17 cellular contexts compared by ENCODE assay signal in genomic region chr18:13549879-13550231, GRCh38.
DNase-seq lines count a peak whose midpoint lies in the region; ATAC-seq and TF ChIP-seq lines count a peak whose summit lies in the region.
"Had no signal": no experiment of that assay in that cellular context is flagged by ENCODE, and none has a peak within 500 bp of the region (broad histone marks: within the 10 kb centered on the region; RNA-seq: fewer than 3 reads in every experiment).

No MANE protein-coding gene starts in this region.

- no peak for TF ChIP-seq POLR2A in stomach (IDR thresholded peaks at IDR 0.05)

- H3F3A ChIP-seq in DOHH2 (ENCODE audit: control insufficient read depth, insufficient read depth): no peaks in the 10 kb centered on the region

- peaks cover 2% of the 10 kb centered on the region for H3K36me3 Mint-ChIP-seq in T-helper 17 cell (ENCODE audit: low read depth)
- no peaks in the 10 kb centered on the region for H3K36me3 Mint-ChIP-seq in mesothelial cell of epicardium
- H3K36me3 Mint-ChIP-seq: neural progenitor cell had no signal

- no peaks in the 10 kb centered on the region for H3K79me2 ChIP-seq in DOHH2 (ENCODE audit: control insufficient read depth, low read length)

- H3K27ac ChIP-seq in DOHH2 (ENCODE audit: low read depth, low read length): peak overlapping the region; percentile 43
- H3K27ac ChIP-seq in stomach: peak overlapping the region in 4 of 5 donors; percentile 11 to 74 (median 59)
- H3K27ac ChIP-seq: neural progenitor cell had no signal

- H3K27me3 ChIP-seq in DOHH2 (ENCODE audit: control insufficient read depth, low read length) (no peaks in the 10 kb centered on the region), stomach (no peaks in the 10 kb centered on the region)
- H3K27me3 ChIP-seq: neural progenitor cell had no signal

- H3K9me3 Mint-ChIP-seq in mesothelial cell of epicardium: no peaks in the 10 kb centered on the region
- H3K9me3 Mint-ChIP-seq: effector memory CD8-positive, alpha-beta T cell; neural progenitor cell had no signal

- H3K27ac Mint-ChIP-seq in T-helper 17 cell (peak overlapping the region; percentile 14), mesothelial cell of epicardium (peak overlapping the region; percentile 2)
- H3K27ac Mint-ChIP-seq: effector memory CD8-positive, alpha-beta T cell; neural progenitor cell had no signal

- H3K4me2 ChIP-seq in DOHH2 (ENCODE audit: low read length): peak overlapping the region; percentile 61
- H3K4me2 ChIP-seq: neural progenitor cell had no signal

- WGBS in stomach, 5 donors: 22 to 37% (median 27%) methylated on average over 5 of the region's 5 CpGs

- H3K36me3 ChIP-seq in DOHH2 (ENCODE audit: control insufficient read depth, low read length): no peaks in the 10 kb centered on the region
- H3K36me3 ChIP-seq in stomach: no peaks in the 10 kb centered on the region
- H3K36me3 ChIP-seq: neural progenitor cell had no signal

- no peak for TF ChIP-seq EP300 in stomach (IDR thresholded peaks at IDR 0.05)

- H3K4me1 Mint-ChIP-seq in T-helper 17 cell: peaks cover 18% of the 10 kb centered on the region
- H3K4me1 Mint-ChIP-seq in mesothelial cell of epicardium: peaks cover 15% of the 10 kb centered on the region
- H3K4me1 Mint-ChIP-seq: neural progenitor cell had no signal

- H3K27me3 Mint-ChIP-seq in T-helper 17 cell: no peaks in the 10 kb centered on the region
- peaks cover 10% of the 10 kb centered on the region for H3K27me3 Mint-ChIP-seq in mesothelial cell of epicardium (ENCODE audit: low read depth)
- H3K27me3 Mint-ChIP-seq: activated B cell treated with CpG ODN at 0.5 μM for 24 hours; effector memory CD8-positive, alpha-beta T cell had no signal

- H3K9me3 ChIP-seq in DOHH2 (ENCODE audit: control insufficient read depth, insufficient read depth, low read length) (peaks cover 19% of the 10 kb centered on the region), T-helper 17 cell (ENCODE audit: control insufficient read depth, low read length, poor library complexity, severe bottlenecking) (no peaks in the 10 kb centered on the region), stomach (no peaks in the 10 kb centered on the region)

- TF ChIP-seq CTCF in DOHH2 (IDR thresholded peaks at IDR 0.05; ENCODE audit: low read depth, low read length, poor library complexity, severe bottlenecking) (no peak), mesothelial cell of epicardium (IDR thresholded peaks at IDR 0.05; ENCODE audit: unreplicated experiment) (no peak), stomach (IDR thresholded peaks at IDR 0.05) (no peak)

- no peaks in the 10 kb centered on the region for H4K20me1 ChIP-seq in DOHH2 (ENCODE audit: control insufficient read depth, insufficient read depth, low read depth, low read length)

- intact Hi-C loops in stomach (cut with DNase I; ENCODE audit: low total_unique reads): no loop called here

- no peak overlapping the region for H3K4me3 Mint-ChIP-seq in T-helper 17 cell
- H3K4me3 Mint-ChIP-seq in mesothelial cell of epicardium: no peak overlapping the region
- H3K4me3 Mint-ChIP-seq: effector memory CD8-positive, alpha-beta T cell; neural progenitor cell; T-helper 1 cell treated with Interleukin-12 subunit alpha and Interleukin-12 subunit beta and Interleukin-4 antibody, amounts not matched to agents 30 μg/mL and 1 μg/mL, for 36 hours had no signal

- H3K4me3 ChIP-seq in DOHH2 (ENCODE audit: low read length) (peak overlapping the region; percentile 39), stomach (no peak overlapping the region)
- H3K4me3 ChIP-seq: K562, neural progenitor cell had no signal

- peaks cover 21% of the 10 kb centered on the region for H3K4me1 ChIP-seq in DOHH2 (ENCODE audit: control insufficient read depth, low read length)
- peaks cover 6 to 38% (median 18%) of the 10 kb centered on the region in 4 donors for H3K4me1 ChIP-seq in stomach
- H3K4me1 ChIP-seq: neural progenitor cell had no signal

- DNase-seq in T-helper 17 cell (no peak), mesothelial cell of epicardium (ENCODE audit: low spot score in 2 of 2, unreplicated experiment in 2 of 2) (no peak), stomach (no peak), NCI-H2171 (lab: John Stamatoyannopoulos, UW) (no peak), NCI-H748 treated with DMSO at 0.1 percent for 48 hours (lab: John Stamatoyannopoulos, UW) (no peak)
- DNase-seq: activated B cell treated with CpG ODN at 0.5 μM for 24 hours; central memory CD4-positive, alpha-beta T cell; effector memory CD8-positive, alpha-beta T cell; mammary epithelial cell; NCI-H2029; SHP77 treated with DMSO at 0.1 percent for 48 hours; stimulated activated naive CD8-positive, alpha-beta T cell treated with anti-CD3 and anti-CD28 coated beads, Interleukin-15, Interleukin-2, amounts not matched to agents 100 U/mL and 50 U/mL, for 24 hours had no signal

- no peaks in the 10 kb centered on the region for H3K9me2 ChIP-seq in DOHH2 (replicated peaks; ENCODE audit: control insufficient read depth, low read length)

- ATAC-seq in T-helper 17 cell: no peak
- ATAC-seq in GM18868 (IDR thresholded peaks at IDR 0.05; ENCODE audit: unreplicated experiment): no peak
- ATAC-seq: effector memory CD8-positive, alpha-beta T cell; K562; stimulated activated naive CD8-positive, alpha-beta T cell treated with anti-CD3 and anti-CD28 coated beads, Interleukin-15, Interleukin-2, amounts not matched to agents 100 U/mL and 50 U/mL, for 24 hours had no signal
